19 cellular contexts compared by ENCODE assay signal in genomic region chr20:32831982-32832381, GRCh38. TPM values are rescaled to one million over a fixed set of nuclear protein-coding genes. Genes with fewer than 3 reads are reported as not detected.
A peak's percentile ranks its signal among the peaks of the same experiment; 100 is the strongest.
DNase-seq lines count a peak whose midpoint lies in the region; ATAC-seq and TF ChIP-seq lines count a peak whose summit lies in the region.
"Had no signal": no experiment of that assay in that cellular context is flagged by ENCODE, and none has a peak within 500 bp of the region (broad histone marks: within the 10 kb centered on the region; RNA-seq: fewer than 3 reads in every experiment).

No MANE protein-coding gene starts in this region.

- H3K4me1 ChIP-seq in CD8-positive, alpha-beta memory T cell (ENCODE audit: insufficient read depth, low read length), result peaks cover 27% of the 10 kb centered on the region
- H3K4me1 ChIP-seq: foreskin keratinocyte, uterus had no signal

- no peaks in the 10 kb centered on the region for H3K27me3 Mint-ChIP-seq in CD4-positive, alpha-beta T cell
- no peaks in the 10 kb centered on the region for H3K27me3 Mint-ChIP-seq in CD8-positive, alpha-beta memory T cell
- no peaks in the 10 kb centered on the region for H3K27me3 Mint-ChIP-seq in activated naive CD8-positive, alpha-beta T cell treated with anti-CD3 and anti-CD28 coated beads for 36 hours
- H3K27me3 Mint-ChIP-seq in mesothelial cell of epicardium (ENCODE audit: low read depth), result no peaks in the 10 kb centered on the region

- TF ChIP-seq CTCF in CD4-positive, alpha-beta T cell (IDR thresholded peaks at IDR 0.05), result no peak
- no peak for TF ChIP-seq CTCF in mesothelial cell of epicardium (IDR thresholded peaks at IDR 0.05; ENCODE audit: unreplicated experiment)

- H3K27ac Mint-ChIP-seq in CD4-positive, alpha-beta T cell, result peak overlapping the region; percentile 77
- peak overlapping the region in 4 of 8 donors; percentile 45 to 75 (median 53) for H3K27ac Mint-ChIP-seq in CD8-positive, alpha-beta memory T cell
- peak overlapping the region; percentile 41 for H3K27ac Mint-ChIP-seq in activated naive CD8-positive, alpha-beta T cell treated with anti-CD3 and anti-CD28 coated beads for 36 hours
- H3K27ac Mint-ChIP-seq in mesothelial cell of epicardium, result peak overlapping the region; percentile 2

- H3K4me1 Mint-ChIP-seq in CD4-positive, alpha-beta T cell (ENCODE audit: low read depth), result peaks cover 75% of the 10 kb centered on the region
- peaks cover 35 to 73% (median 49%) of the 10 kb centered on the region in 3 donors for H3K4me1 Mint-ChIP-seq in CD8-positive, alpha-beta memory T cell
- H3K4me1 Mint-ChIP-seq in activated naive CD8-positive, alpha-beta T cell treated with anti-CD3 and anti-CD28 coated beads for 36 hours, result peaks cover 48% of the 10 kb centered on the region
- H3K4me1 Mint-ChIP-seq in mesothelial cell of epicardium, result peaks cover 11% of the 10 kb centered on the region

- H3K27ac ChIP-seq in CD4-positive, alpha-beta T cell (ENCODE audit: low read depth, low read length), result no peak overlapping the region
- no peak overlapping the region for H3K27ac ChIP-seq in CD8-positive, alpha-beta memory T cell (ENCODE audit: low read depth, low read length)
- H3K27ac ChIP-seq: foreskin keratinocyte, PC-9, SJCRH30, uterus had no signal

- H3K9me3 Mint-ChIP-seq in CD4-positive, alpha-beta T cell, result no peaks in the 10 kb centered on the region
- H3K9me3 Mint-ChIP-seq in CD8-positive, alpha-beta memory T cell, result no peaks in the 10 kb centered on the region
- no peaks in the 10 kb centered on the region for H3K9me3 Mint-ChIP-seq in activated naive CD8-positive, alpha-beta T cell treated with anti-CD3 and anti-CD28 coated beads for 36 hours
- H3K9me3 Mint-ChIP-seq in mesothelial cell of epicardium, result no peaks in the 10 kb centered on the region

- peak overlapping the region; percentile 70 for H3K4me3 Mint-ChIP-seq in CD4-positive, alpha-beta T cell
- peak overlapping the region in 4 of 7 donors; percentile 25 to 58 (median 42) for H3K4me3 Mint-ChIP-seq in CD8-positive, alpha-beta memory T cell
- no peak overlapping the region for H3K4me3 Mint-ChIP-seq in activated naive CD8-positive, alpha-beta T cell treated with anti-CD3 and anti-CD28 coated beads for 36 hours
- H3K4me3 Mint-ChIP-seq in mesothelial cell of epicardium, result no peak overlapping the region

- ATAC-seq in CD4-positive, alpha-beta T cell (ENCODE audit: poor library complexity), result no peak
- no peak for ATAC-seq in GM21447 (IDR thresholded peaks at IDR 0.05; ENCODE audit: unreplicated experiment)
- ATAC-seq: foreskin keratinocyte had no signal

- H3K4me3 ChIP-seq in CD8-positive, alpha-beta memory T cell (ENCODE audit: low read length), result no peak overlapping the region
- H3K4me3 ChIP-seq: MG63, PC-9, sigmoid colon, SJCRH30, uterus had no signal

- intact Hi-C loops in CD4-positive, alpha-beta T cell (cut with DNase I, micrococcal nuclease), result loop anchor here (2.0 to 5.0 kb wide), 2 partner anchors 15 to 40 kb away; no protein-coding TSS in a partner anchor

- no peaks in the 10 kb centered on the region for H3K27me3 ChIP-seq in CD4-positive, alpha-beta T cell (ENCODE audit: control insufficient read depth, insufficient read depth, low read length)
- H3K27me3 ChIP-seq in CD8-positive, alpha-beta memory T cell (ENCODE audit: insufficient read depth, low read length, poor library complexity, severe bottlenecking), result no peaks in the 10 kb centered on the region
- H3K27me3 ChIP-seq: foreskin keratinocyte, MG63, sigmoid colon, SJCRH30, uterus had no signal

- peaks cover 31% of the 10 kb centered on the region for H3K36me3 ChIP-seq in CD8-positive, alpha-beta memory T cell (ENCODE audit: insufficient read depth, low read length)
- H3K36me3 ChIP-seq: uterus had no signal

- CTCF ChIA-PET in CD4-positive, alpha-beta T cell (lab: Charles Lee), result no interaction called here
- CTCF ChIA-PET in CD8-positive, alpha-beta memory T cell (lab: Charles Lee), result no interaction called here

- no peak for DNase-seq in CD4-positive, alpha-beta T cell
- DNase-seq in CD8-positive, alpha-beta memory T cell, result no peak
- no peak for DNase-seq in activated naive CD8-positive, alpha-beta T cell treated with anti-CD3 and anti-CD28 coated beads for 36 hours
- DNase-seq in mesothelial cell of epicardium (ENCODE audit: low spot score in 2 of 2, unreplicated experiment in 2 of 2) (no peak), A172 (ENCODE audit: low spot score) (no peak)
- DNase-seq in effector CD8-positive, alpha-beta T cell (lab: John Stamatoyannopoulos, UW), result no peak
- DNase-seq: activated CD4-positive, alpha-beta T cell treated with anti-CD3 and anti-CD28 coated beads for 1 hour; foreskin keratinocyte; H7; IMR-90; MG63; midbrain; NCI-H82; PC-9; sigmoid colon; SJCRH30; T1000; uterus had no signal

- H3K36me3 Mint-ChIP-seq in CD4-positive, alpha-beta T cell (ENCODE audit: low read depth), result peaks cover 87% of the 10 kb centered on the region
- H3K36me3 Mint-ChIP-seq in CD8-positive, alpha-beta memory T cell, result peaks cover 10 to 86% (median 17%) of the 10 kb centered on the region in 3 donors
- H3K36me3 Mint-ChIP-seq in activated naive CD8-positive, alpha-beta T cell treated with anti-CD3 and anti-CD28 coated beads for 36 hours, result peaks cover 44% of the 10 kb centered on the region
- peaks cover 42% of the 10 kb centered on the region for H3K36me3 Mint-ChIP-seq in mesothelial cell of epicardium

- POLR2A ChIA-PET in CD4-positive, alpha-beta T cell (lab: Charles Lee), result interaction anchor here (0.6 to 1.4 kb wide), 5 partner anchors 8 to 1961 kb away, joined by 3 to 8 read pairs (median 4); partner anchors contain the start of gene MAPRE1
- POLR2A ChIA-PET in CD8-positive, alpha-beta memory T cell (lab: Charles Lee), result interaction anchor here (0.7 kb wide), 2 partner anchors 12 to 94 kb away, joined by 5 to 7 read pairs; partner anchors contain the start of gene MAPRE1

- H3K9me3 ChIP-seq in CD4-positive, alpha-beta T cell (ENCODE audit: control insufficient read depth, low read length), result no peaks in the 10 kb centered on the region
- no peaks in the 10 kb centered on the region for H3K9me3 ChIP-seq in CD8-positive, alpha-beta memory T cell (ENCODE audit: low read length)
- H3K9me3 ChIP-seq: MG63, sigmoid colon, SJCRH30, uterus had no signal

RNA-seq across cellular contexts. Expression of gene MAPRE1, which starts 12.2 kb away (rescaled TPM):
- 100 to 1,000 TPM; 130 TPM for total RNA-seq in CD4-positive, alpha-beta T cell
- total RNA-seq in CD8-positive, alpha-beta memory T cell, result 100 to 1,000 TPM; 154 to 159 TPM
- polyA plus RNA-seq in CD8-positive, alpha-beta memory T cell, result 96.3 TPM
- total RNA-seq in activated naive CD8-positive, alpha-beta T cell treated with anti-CD3 and anti-CD28 coated beads for 36 hours, result 100 to 1,000 TPM; 154 to 156 TPM
- total RNA-seq in mesothelial cell of epicardium, result 114 to 119 TPM (median 114 TPM) in 3 replicates
- 227 and 239 TPM in 2 replicates for total RNA-seq in A172 (2014; rRNA removed; shearing (Covaris generic))

RNA-seq across cellular contexts. Expression of gene EFCAB8, which starts 26.7 kb away (rescaled TPM):
- total RNA-seq in CD4-positive, alpha-beta T cell, result 1 to 10 TPM in 1 of 2 experiments, under 1 TPM in 1; 0.81 to 2.5 TPM
- total RNA-seq in CD8-positive, alpha-beta memory T cell, result under 1 TPM; 0.35 to 0.69 TPM
- polyA plus RNA-seq in CD8-positive, alpha-beta memory T cell, result not detected
- total RNA-seq in activated naive CD8-positive, alpha-beta T cell treated with anti-CD3 and anti-CD28 coated beads for 36 hours, result under 1 TPM; 0.27 to 0.56 TPM
- 0.11 to 0.51 TPM (median 0.47 TPM) in 3 replicates for total RNA-seq in mesothelial cell of epicardium
- not detected in 2 replicates for total RNA-seq in A172 (2014; rRNA removed; shearing (Covaris generic))
- total RNA-seq: foreskin keratinocyte, IMR-90, PC-9 had no signal
- polyA plus RNA-seq: foreskin keratinocyte, IMR-90 had no signal

Comparison
In these comparisons a context has a peak if more than half of its experiments do, and no peak if none do; other contexts are left out.
1. H3K4me3 Mint-ChIP-seq: peak in CD4-positive, alpha-beta T cell (single experiment) and CD8-positive, alpha-beta memory T cell (4 of 7); none in activated naive CD8-positive, alpha-beta T cell treated with anti-CD3 and anti-CD28 coated beads for 36 hours (single experiment) and mesothelial cell of epicardium (single experiment).